In genomic region chr4:139901516-139902327, GRCh38 we compare ENCODE assay signal across 10 cellular contexts.
DNase-seq lines count a peak whose midpoint lies in the region; ATAC-seq and TF ChIP-seq lines count a peak whose summit lies in the region.
"Had no signal": no experiment of that assay in that cellular context is flagged by ENCODE, and none has a peak within 500 bp of the region (broad histone marks: within the 10 kb centered on the region; RNA-seq: fewer than 3 reads in every experiment).

No MANE protein-coding gene starts in this region.

- H3K27ac ChIP-seq in duodenal mucosa (ENCODE audit: low read depth, low read length) (no peak overlapping the region), neural progenitor cell (no peak overlapping the region)
- H3K27ac ChIP-seq: RWPE1 had no signal

- POLR2A ChIA-PET in AG04449 (lab: Yijun Ruan, JAX): interaction anchor here (0.7 kb wide), 1 partner anchor 181 kb away, joined by 3 read pairs; no protein-coding TSS in a partner anchor

- H2AFZ ChIP-seq in neural progenitor cell (replicated peaks): no peak overlapping the region

- H3K9me3 ChIP-seq in duodenal mucosa (ENCODE audit: control insufficient read depth in 1 of 2, low read length in 2 of 2) (peaks cover 0 to 2% of the 10 kb centered on the region in 2 donors), neural progenitor cell (ENCODE audit: low read depth) (no peaks in the 10 kb centered on the region)

- H3K4me2 ChIP-seq in neural progenitor cell: peak overlapping the region; percentile 52

- ATAC-seq in HG02610 (IDR thresholded peaks at IDR 0.05; ENCODE audit: unreplicated experiment) (no peak), HG02840 (IDR thresholded peaks at IDR 0.05; ENCODE audit: low FRiP score, unreplicated experiment) (no peak)

- CTCF ChIA-PET in AG04449 (lab: Yijun Ruan, JAX): interaction anchor here (1.0 to 1.3 kb wide), 2 partner anchors 14 to 17 kb away, joined by 3 to 5 read pairs; no protein-coding TSS in a partner anchor

- peaks cover 3% of the 10 kb centered on the region for H3K27me3 Mint-ChIP-seq in neural progenitor cell (ENCODE audit: insufficient read depth, low read depth)
- H3K27me3 Mint-ChIP-seq: activated naive CD8-positive, alpha-beta T cell had no signal

- peaks cover 16% of the 10 kb centered on the region for H3K9me3 Mint-ChIP-seq in neural progenitor cell

- H3K27ac Mint-ChIP-seq in neural progenitor cell: peak overlapping the region; percentile 94
- H3K27ac Mint-ChIP-seq: activated naive CD8-positive, alpha-beta T cell had no signal

- H3K4me1 ChIP-seq in duodenal mucosa (ENCODE audit: control insufficient read depth in 1 of 2, insufficient read depth in 2 of 2, low read length in 2 of 2) (peaks cover 0 to 8% of the 10 kb centered on the region in 2 donors), neural progenitor cell (peaks cover 32% of the 10 kb centered on the region)

- H3F3A ChIP-seq in neural progenitor cell (ENCODE audit: low read depth): peaks cover 8% of the 10 kb centered on the region

- TF ChIP-seq CTCF in AG04449 (IDR thresholded peaks at IDR 0.05; ENCODE audit: insufficient read depth, low read length, missing control alignments): no peak
- no peak for TF ChIP-seq CTCF in neural progenitor cell (IDR thresholded peaks at IDR 0.05)

- H3K36me3 ChIP-seq in duodenal mucosa (ENCODE audit: control insufficient read depth in 1 of 2, insufficient read depth in 2 of 2, low read length in 2 of 2): no peaks in the 10 kb centered on the region
- H3K36me3 ChIP-seq in neural progenitor cell: no peaks in the 10 kb centered on the region

- H3K27me3 ChIP-seq in duodenal mucosa (ENCODE audit: control insufficient read depth in 1 of 2, insufficient read depth in 2 of 2, low read length in 2 of 2) (no peaks in the 10 kb centered on the region), neural progenitor cell (no peaks in the 10 kb centered on the region)

- H3K9ac ChIP-seq in duodenal mucosa (ENCODE audit: low read depth in 1 of 2, low read length in 2 of 2) (no peak overlapping the region), neural progenitor cell (no peak overlapping the region)

- H3K4me1 Mint-ChIP-seq in neural progenitor cell: peaks cover 37% of the 10 kb centered on the region

- peak overlapping the region; percentile 25 for H3K4me3 ChIP-seq in AG04449 (ENCODE audit: low read depth, low read length)
- H3K4me3 ChIP-seq in duodenal mucosa (ENCODE audit: low read depth in 1 of 2, low read length in 2 of 2): peak overlapping the region; percentile 20 to 37
- H3K4me3 ChIP-seq in neural progenitor cell: no peak overlapping the region

- DNase-seq in AG04449 (ENCODE audit: low read depth, low spot score): no peak
- DNase-seq in NCI-H146 (lab: John Stamatoyannopoulos, UW): peak; percentile 79
- DNase-seq in neural progenitor cell (ENCODE audit: low spot score): no peak
- no peak for DNase-seq in NCI-H187 (lab: John Stamatoyannopoulos, UW)
- no peak for DNase-seq in NCI-H1930 (lab: John Stamatoyannopoulos, UW)

- H4K20me1 ChIP-seq in neural progenitor cell (ENCODE audit: low read depth): peaks cover 7% of the 10 kb centered on the region

- H3K79me2 ChIP-seq in neural progenitor cell (ENCODE audit: low read depth): no peaks in the 10 kb centered on the region

- peak overlapping the region; percentile 69 for H3K4me3 Mint-ChIP-seq in neural progenitor cell
- H3K4me3 Mint-ChIP-seq: activated naive CD8-positive, alpha-beta T cell had no signal

- peaks cover 18% of the 10 kb centered on the region for H3K36me3 Mint-ChIP-seq in neural progenitor cell
